Comparison of ENCODE assay signal across 24 cellular contexts in the genomic region with DNA sequence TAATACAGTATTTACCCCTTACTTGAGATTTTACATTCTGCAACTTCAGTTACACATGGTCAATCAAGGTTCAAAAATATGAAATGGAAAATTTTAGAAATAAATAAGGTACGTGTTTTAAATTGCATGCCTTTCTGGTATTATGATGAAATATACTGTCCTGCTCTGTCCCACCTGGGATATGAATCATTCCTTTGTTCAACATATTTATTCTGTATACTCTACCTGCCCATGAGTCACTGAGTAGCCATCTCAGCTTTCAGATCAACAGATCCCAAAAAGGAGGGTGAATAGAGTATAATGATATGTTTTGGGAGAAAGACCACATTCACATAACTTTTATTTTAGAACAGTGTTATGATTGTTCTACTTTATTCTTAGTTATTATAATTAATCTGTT. TPM values are rescaled to one million over a fixed set of nuclear protein-coding genes. Genes with fewer than 3 reads are reported as not detected.
DNase-seq lines count a peak whose midpoint lies in the region; ATAC-seq and TF ChIP-seq lines count a peak whose summit lies in the region.
"Had no signal": no experiment of that assay in that cellular context is flagged by ENCODE, and none has a peak within 500 bp of the region (broad histone marks: within the 10 kb centered on the region; RNA-seq: fewer than 3 reads in every experiment).

No MANE protein-coding gene starts in this region.

- in situ Hi-C loops in mammary epithelial cell (cut with MboI; ENCODE audit: low sequenced_read_pairs in 2 of 2): no loop called here

- no peak for ATAC-seq in HG03354 (IDR thresholded peaks at IDR 0.05; ENCODE audit: poor library complexity, severe bottlenecking, unreplicated experiment)
- ATAC-seq: Right ventricle myocardium inferior had no signal

- WGBS in mammary epithelial cell (ENCODE audit: low coverage, missing lambda C conversion rate): 7% methylated on average over 1 of the region's 1 CpG

- peak; percentile 52 for DNase-seq in DMS53 treated with DMSO at 0.1 percent for 48 hours (lab: John Stamatoyannopoulos, UW; ENCODE audit: unreplicated experiment)
- peak; percentile 62 for DNase-seq in NCI-H146 treated with DMSO at 0.1 percent for 48 hours (lab: John Stamatoyannopoulos, UW; ENCODE audit: unreplicated experiment)
- DNase-seq in mammary epithelial cell: peak; percentile 78
- DNase-seq in kidney tubule cell (ENCODE audit: low spot score): peak; percentile 14
- DNase-seq in pons (ENCODE audit: low spot score): no peak
- no peak for DNase-seq in NOMO-1 treated with dmso at 0.1 percent for 144 hours (lab: John Stamatoyannopoulos, UW; ENCODE audit: unreplicated experiment)
- DNase-seq: Calu3; CD8-positive, alpha-beta memory T cell; DMS153; GDM1; Kasumi-1; MG63; NCI-H1417; NCI-H187 treated with DMSO at 0.1 percent for 48 hours; NCI-H2107; NCI-H446 treated with DMSO at 0.1 percent for 48 hours; NK-92 treated with Interleukin-12 subunit alpha and Interleukin-12 subunit beta, amount 100 ng/mL, for 24 hours; Peyer's patch; SW 1271 had no signal

- no TSS peak for BruUV-seq in mammary epithelial cell (replicated peaks; lab: Mats Ljungman, UMichigan)

- H3K27ac ChIP-seq in mammary epithelial cell (ENCODE audit: insufficient read depth, low read depth, low read length): peak overlapping the region; percentile 9
- H3K27ac ChIP-seq: C4-2B, Peyer's patch, SK-N-MC had no signal

- intact Hi-C loops in mammary epithelial cell (cut with micrococcal nuclease): loop anchor here (5.0 kb wide), 1 partner anchor 84 kb away; a partner anchor contains a TSS

- no peaks in the 10 kb centered on the region for H3K27me3 ChIP-seq in mammary epithelial cell (ENCODE audit: insufficient read depth, low read length)
- H3K27me3 ChIP-seq: MG63, Peyer's patch had no signal

- CTCF ChIA-PET in mammary epithelial cell (lab: Charles Lee; ENCODE audit: low non-redundant PET): no interaction called here

- dilution Hi-C loops in mammary epithelial cell (cut with HindIII; ENCODE audit: low sequenced_read_pairs): no loop called here

- no peak overlapping the region for H2AFZ ChIP-seq in mammary epithelial cell (ENCODE audit: low read depth, low read length)

- H4K20me1 ChIP-seq in mammary epithelial cell (ENCODE audit: insufficient read depth, low read length): no peaks in the 10 kb centered on the region

- peaks cover 15% of the 10 kb centered on the region for H3K4me1 ChIP-seq in mammary epithelial cell (ENCODE audit: insufficient read depth, low read length)

- no peaks in the 10 kb centered on the region for H3K36me3 ChIP-seq in mammary epithelial cell (ENCODE audit: insufficient read depth, low read length)
- H3K36me3 ChIP-seq: MG63, Peyer's patch had no signal

- no peak overlapping the region for H3K9ac ChIP-seq in mammary epithelial cell (ENCODE audit: insufficient read depth, low read length)

- no peak for TF ChIP-seq CTCF in mammary epithelial cell (conservative IDR thresholded peaks at IDR 0.05 in 1 of 2, IDR thresholded peaks at IDR 0.05 in 1 of 2; ENCODE audit: extremely low read depth in 1 of 2, insufficient read depth in 1 of 2, low read depth in 1 of 2, low read length in 2 of 2)

- no peaks in the 10 kb centered on the region for H3K9me3 ChIP-seq in mammary epithelial cell (replicated peaks; ENCODE audit: insufficient read depth, low read length)

- H3K4me3 ChIP-seq in mammary epithelial cell (replicated peaks in 1 of 3; ENCODE audit: insufficient read depth in 1 of 3, low read depth in 2 of 3, low read length in 3 of 3): no peak overlapping the region
- H3K4me3 ChIP-seq: MG63, Peyer's patch, SK-N-MC had no signal

- peak overlapping the region; percentile 9 for H3K4me2 ChIP-seq in mammary epithelial cell (ENCODE audit: insufficient read depth, low read depth, low read length)

- no peaks in the 10 kb centered on the region for H3K79me2 ChIP-seq in mammary epithelial cell (ENCODE audit: insufficient read depth, low read length)

RNA-seq across cellular contexts. Expression of a gene that starts 37.8 kb away (rescaled TPM):
- not detected for total RNA-seq in mammary epithelial cell
- polyA plus RNA-seq in mammary epithelial cell: not detected
- not detected for polyA minus RNA-seq in mammary epithelial cell
- total RNA-seq: Calu3; CD8-positive, alpha-beta memory T cell; H4; Peyer's patch; Right ventricle myocardium inferior had no signal
- polyA plus RNA-seq: CD8-positive, alpha-beta memory T cell had no signal

Comparison
In these comparisons a context has a peak if more than half of its experiments do, and no peak if none do; other contexts are left out.
1. DNase-seq: peak in DMS53 treated with DMSO at 0.1 percent for 48 hours (single experiment), NCI-H146 treated with DMSO at 0.1 percent for 48 hours (single experiment), mammary epithelial cell (single experiment) and kidney tubule cell (single experiment); none in pons (single experiment) and NOMO-1 treated with dmso at 0.1 percent for 144 hours (single experiment).